Comparison of ENCODE assay signal across 8 cellular contexts in the genomic region with DNA sequence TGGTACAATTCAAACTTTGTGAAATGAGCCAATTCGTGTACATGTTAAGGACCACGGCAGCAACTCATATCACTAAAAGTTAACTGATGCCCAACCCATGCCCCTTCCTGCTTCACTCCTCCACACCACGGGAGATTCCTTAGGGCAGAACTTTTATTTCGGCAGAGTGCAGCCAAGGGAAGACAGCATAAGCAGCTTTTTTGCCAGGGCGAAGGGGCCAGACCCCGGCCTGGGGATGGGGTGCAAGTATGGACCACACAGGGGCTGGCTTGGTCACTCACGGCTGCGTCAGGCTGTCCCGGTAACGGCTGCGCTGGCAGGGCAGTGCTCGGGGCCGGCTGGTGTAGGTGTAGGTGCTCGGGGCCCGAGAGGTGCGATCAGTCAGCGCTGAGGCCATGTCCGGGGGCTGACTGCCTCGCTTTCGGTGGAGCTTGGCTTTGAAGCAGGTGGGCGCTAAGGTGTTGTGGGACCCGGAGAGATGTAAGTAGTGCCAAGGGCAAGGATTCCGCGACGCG. TPM values are rescaled to one million over a fixed set of nuclear protein-coding genes. Genes with fewer than 3 reads are reported as not detected.
DNase-seq lines count a peak whose midpoint lies in the region; ATAC-seq and TF ChIP-seq lines count a peak whose summit lies in the region.

No MANE protein-coding gene starts in this region.

- peak overlapping the region; percentile 16 for H3K9ac ChIP-seq in H9 (ENCODE audit: extremely low read depth, insufficient read length, low read length)

- H3K9me3 Mint-ChIP-seq in H9 (no peaks in the 10 kb centered on the region; a peak in 2 of 5 replicates), chondrocyte (ENCODE audit: low read depth) (no peaks in the 10 kb centered on the region), mesothelial cell of epicardium (no peaks in the 10 kb centered on the region)

- H3K4me1 Mint-ChIP-seq in H9 (peaks cover 10 to 13% of the 10 kb centered on the region in 2 experiments), chondrocyte (ENCODE audit: low read depth) (peaks cover 27% of the 10 kb centered on the region), mesothelial cell of epicardium (peaks cover 10% of the 10 kb centered on the region)

- no peaks in the 10 kb centered on the region for H3K9me3 ChIP-seq in H9 (ENCODE audit: control insufficient read depth, low read depth, low read length)
- H3K9me3 ChIP-seq in aorta (ENCODE audit: control insufficient read depth, low read length), result no peaks in the 10 kb centered on the region

- H4K8ac ChIP-seq in H9 (replicated peaks; ENCODE audit: insufficient read length, low read depth, low read length), result no peak overlapping the region

- H2BK20ac ChIP-seq in H9 (ENCODE audit: low read depth, low read length, poor library complexity, severe bottlenecking), result no peak overlapping the region

- H2BK5ac ChIP-seq in H9 (ENCODE audit: insufficient read length, low read length), result no peak overlapping the region

- no peak overlapping the region for H3K4ac ChIP-seq in H9 (ENCODE audit: low read depth, low read length)

- H3T11ph ChIP-seq in H9 (ENCODE audit: low read length), result no peak overlapping the region

- H4K91ac ChIP-seq in H9 (ENCODE audit: insufficient read length, low read depth, low read length), result no peak overlapping the region

- H3K4me3 Mint-ChIP-seq in H9, result peak overlapping the region; percentile 83 to 99
- H3K4me3 Mint-ChIP-seq in chondrocyte (ENCODE audit: unreplicated experiment), result peak overlapping the region; percentile 96
- peak overlapping the region; percentile 96 for H3K4me3 Mint-ChIP-seq in mesothelial cell of epicardium

- no peak overlapping the region for H2AK5ac ChIP-seq in H9 (ENCODE audit: insufficient read length, low read length)

- H3K14ac ChIP-seq in H9 (ENCODE audit: insufficient read depth, low read length), result peak overlapping the region; percentile 0; the same call in 1 of the 2 replicates

- H3K27me3 Mint-ChIP-seq in H9 (ENCODE audit: low read depth), result no peaks in the 10 kb centered on the region
- H3K27me3 Mint-ChIP-seq in chondrocyte (ENCODE audit: low read depth), result no peaks in the 10 kb centered on the region
- H3K27me3 Mint-ChIP-seq in mesothelial cell of epicardium (ENCODE audit: low read depth), result no peaks in the 10 kb centered on the region

- H3K4me3 ChIP-seq in NB4 (ENCODE audit: low read depth, low read length) (peak overlapping the region; percentile 88), aorta (ENCODE audit: low read length in 2 of 2) (peak overlapping the region; percentile 45 to 71)

- no peak overlapping the region for H2BK120ac ChIP-seq in H9 (ENCODE audit: low read depth, low read length, poor library complexity, severe bottlenecking)

- peaks cover 13% of the 10 kb centered on the region for H3K23me2 ChIP-seq in H9 (ENCODE audit: insufficient read length, low read depth, low read length, poor library complexity, severe bottlenecking)

- peak overlapping the region; percentile 92 for H3K4me2 ChIP-seq in H9 (ENCODE audit: insufficient read depth, insufficient read length, low read length)

- H3K56ac ChIP-seq in H9 (ENCODE audit: insufficient read length, low read depth, low read length), result no peak overlapping the region

- H2BK15ac ChIP-seq in H9 (ENCODE audit: low read depth, low read length), result no peak overlapping the region

- H3K27me3 ChIP-seq in H9 (ENCODE audit: insufficient read depth, low read length) (no peaks in the 10 kb centered on the region), aorta (ENCODE audit: control insufficient read depth in 1 of 2, insufficient read depth in 2 of 2, low read length in 1 of 2) (no peaks in the 10 kb centered on the region)

- intact Hi-C loops in aorta (cut with DNase I), result no loop called here

- H3K4me1 ChIP-seq in H9 (ENCODE audit: insufficient read depth, low read length) (no peaks in the 10 kb centered on the region; the same call in 1 of the 2 replicates), aorta (ENCODE audit: control insufficient read depth in 1 of 2, insufficient read depth in 2 of 2, low read length in 2 of 2) (no peaks in the 10 kb centered on the region)

- peak; percentile 35 for ATAC-seq in GM18498 (IDR thresholded peaks at IDR 0.05; ENCODE audit: unreplicated experiment)
- peak; percentile 74 for ATAC-seq in aorta (ENCODE audit: low FRiP score)

- H2BK12ac ChIP-seq in H9 (ENCODE audit: insufficient read length, low read depth, low read length), result no peak overlapping the region

- H3K79me2 ChIP-seq in H9 (ENCODE audit: insufficient read depth, low read length), result no peaks in the 10 kb centered on the region

- H4K20me1 ChIP-seq in H9 (ENCODE audit: control insufficient read depth, insufficient read depth, insufficient read length), result no peaks in the 10 kb centered on the region

- H3K27ac ChIP-seq in H9 (ENCODE audit: insufficient read length, low read depth, low read length) (no peak overlapping the region), aorta (ENCODE audit: low read depth in 1 of 2, low read length in 2 of 2) (no peak overlapping the region)

- H3K36me3 Mint-ChIP-seq in H9 (ENCODE audit: insufficient read depth in 1 of 3, low read depth in 3 of 3) (peaks cover 0 to 7% (median 0%) of the 10 kb centered on the region in 3 experiments; a peak in 3 of 7 replicates), chondrocyte (ENCODE audit: low read depth) (no peaks in the 10 kb centered on the region), mesothelial cell of epicardium (peaks cover 9% of the 10 kb centered on the region)

- DNase-seq in H9 (no peak), NB4 (ENCODE audit: low read depth) (peak; percentile 40), chondrocyte (ENCODE audit: low spot score) (no peak), mesothelial cell of epicardium (ENCODE audit: low spot score in 2 of 2, unreplicated experiment in 2 of 2) (no peak), aorta (peak in 1 of 2 donors; percentile 83), NCI-H1417 treated with DMSO at 0.1 percent for 48 hours (lab: John Stamatoyannopoulos, UW) (no peak)
- no peak for DNase-seq in activated CD8-positive, alpha-beta memory T cell treated with anti-CD3 and anti-CD28 coated beads for 24 hours

- no peak for TF ChIP-seq POLR2A in NB4 (IDR thresholded peaks at IDR 0.05; ENCODE audit: extremely low read depth, insufficient read length)

- H4K5ac ChIP-seq in H9 (ENCODE audit: insufficient read length, low read depth, low read length), result no peak overlapping the region

- H2AFZ ChIP-seq in H9 (ENCODE audit: low read length), result no peak overlapping the region

- no peak overlapping the region for H3K23ac ChIP-seq in H9 (ENCODE audit: insufficient read length, low read depth, low read length)

- no peak overlapping the region for H3K18ac ChIP-seq in H9 (ENCODE audit: insufficient read length, low read depth, low read length)

- no peaks in the 10 kb centered on the region for H3K36me3 ChIP-seq in aorta (ENCODE audit: control insufficient read depth in 1 of 2, insufficient read depth in 2 of 2, low read length in 1 of 2)

- no peaks in the 10 kb centered on the region for H3K79me1 ChIP-seq in H9 (ENCODE audit: insufficient read depth, low read depth, low read length, poor library complexity, severe bottlenecking)

- TF ChIP-seq CTCF in H9 (conservative IDR thresholded peaks at IDR 0.05) (no peak), NB4 (IDR thresholded peaks at IDR 0.05; ENCODE audit: low read depth, low read length) (no peak), chondrocyte (IDR thresholded peaks at IDR 0.05) (no peak), mesothelial cell of epicardium (IDR thresholded peaks at IDR 0.05; ENCODE audit: unreplicated experiment) (no peak)

- no CpG with 5 or more reads among the region's 26 CpGs for WGBS in H9 (ENCODE audit: extremely low coverage, insufficient read length, low lambda C conversion rate)
- 1% methylated on average over 25 to 26 of the region's 26 CpGs for WGBS in aorta, 2 donors

- H3K27ac Mint-ChIP-seq in H9 (peak overlapping the region; percentile 85 to 94 (median 94); a peak in 5 of 7 replicates), chondrocyte (ENCODE audit: unreplicated experiment) (peak overlapping the region; percentile 96), mesothelial cell of epicardium (peak overlapping the region; percentile 98)

RNA-seq across cellular contexts. Expression of gene RSPH3, which starts 0.8 kb away (rescaled TPM):
- total RNA-seq in H9 (2021) (1.8 and 2.2 TPM in 2 replicates), chondrocyte (8.3 to 10.0 TPM (median 8.7 TPM) in 3 replicates), mesothelial cell of epicardium (9.1 to 10.6 TPM (median 9.3 TPM) in 3 replicates), aorta (1 to 10 TPM; 4.9 to 8.1 TPM)
- 1 to 10 TPM; 2.7 to 4.6 TPM for polyA plus RNA-seq in aorta

RNA-seq across cellular contexts. Expression of gene TAGAP, which starts 45.6 kb away (rescaled TPM):
- total RNA-seq in H9 (2021) (not detected in 2 replicates), chondrocyte (not detected in 3 replicates), mesothelial cell of epicardium (0.16 to 0.32 TPM (median 0.24 TPM) in 3 replicates), aorta (1 to 10 TPM; 5.1 to 5.8 TPM)
- polyA plus RNA-seq in aorta, result 1 to 10 TPM in 1 of 2 donors, under 1 TPM in 1; 0.23 to 2.5 TPM
